19 cellular contexts compared by ENCODE assay signal in genomic region chr12:50845021-50845647, GRCh38. TPM values are rescaled to one million over a fixed set of nuclear protein-coding genes. Genes with fewer than 3 reads are reported as not detected.
DNase-seq lines count a peak whose midpoint lies in the region; ATAC-seq and TF ChIP-seq lines count a peak whose summit lies in the region.
"Had no signal": no experiment of that assay in that cellular context is flagged by ENCODE, and none has a peak within 500 bp of the region (broad histone marks: within the 10 kb centered on the region; RNA-seq: fewer than 3 reads in every experiment).

No MANE protein-coding gene starts in this region.

- no peak for TF ChIP-seq CTCF in epithelial cell of esophagus (IDR thresholded peaks at IDR 0.05; ENCODE audit: insufficient read depth, low read depth, low read length, missing control alignments)

- intact Hi-C loops in posterior vena cava (cut with DNase I): no loop called here

- DNase-seq in GM03348 (ENCODE audit: low spot score) (peak; percentile 12), M059J (ENCODE audit: low read depth) (peak; percentile 34), epithelial cell of esophagus (ENCODE audit: low read depth) (peak; percentile 42), renal cortical epithelial cell (ENCODE audit: low read depth) (peak; percentile 53), posterior vena cava (ENCODE audit: low spot score) (no peak)
- DNase-seq: ACHN; CD4-positive, alpha-beta memory T cell; DND-41; H9; NCI-H1048; NCI-H1694; NCI-H69; NK-92 treated with Interleukin-12 subunit alpha and Interleukin-12 subunit beta, amount 100 ng/mL, for 24 hours; OCI-M1 had no signal

- H3K4me3 ChIP-seq in epithelial cell of esophagus (ENCODE audit: low read length): no peak overlapping the region

- ATAC-seq in GM18870 (IDR thresholded peaks at IDR 0.05; ENCODE audit: unreplicated experiment): no peak
- ATAC-seq in GM19452 (IDR thresholded peaks at IDR 0.05; ENCODE audit: unreplicated experiment): no peak
- no peak for ATAC-seq in GM19467 (IDR thresholded peaks at IDR 0.05; ENCODE audit: unreplicated experiment)

RNA-seq across cellular contexts. Expression of gene TMPRSS12, which starts 2.4 kb away (rescaled TPM):
- total RNA-seq in M059J (2014; rRNA removed; shearing (Covaris generic)): not detected in 2 replicates
- total RNA-seq in renal cortical epithelial cell (not detected in 2 replicates), posterior vena cava (not detected)
- total RNA-seq: B cell; CD4-positive, alpha-beta memory T cell; H9; SK-MEL-5 had no signal
